In the genomic region with DNA sequence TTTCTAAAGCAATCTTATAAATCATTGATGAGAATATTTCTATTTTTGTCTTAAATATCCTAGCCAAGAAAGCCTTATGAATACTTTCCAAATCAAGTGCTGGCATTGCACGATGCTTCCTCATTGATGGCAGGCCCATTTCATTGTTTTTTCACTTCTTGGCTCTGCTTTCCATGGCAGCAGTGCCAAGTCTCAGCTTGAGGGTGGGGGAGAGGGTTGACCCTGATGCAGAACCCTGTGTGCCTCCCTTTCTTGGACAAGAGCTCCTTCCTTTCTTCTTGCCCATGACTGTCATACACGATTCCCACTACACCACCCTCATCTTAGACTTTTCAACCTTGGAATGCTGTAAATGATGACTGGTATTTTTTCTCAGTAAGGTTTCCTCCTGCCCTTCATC, we compare ENCODE assay signal across 18 cellular contexts. TPM values are rescaled to one million over a fixed set of nuclear protein-coding genes. Genes with fewer than 3 reads are reported as not detected.
DNase-seq lines count a peak whose midpoint lies in the region; ATAC-seq and TF ChIP-seq lines count a peak whose summit lies in the region.
"Had no signal": no experiment of that assay in that cellular context is flagged by ENCODE, and none has a peak within 500 bp of the region (broad histone marks: within the 10 kb centered on the region; RNA-seq: fewer than 3 reads in every experiment).

No MANE protein-coding gene starts in this region.

- TF ChIP-seq CTCF in esophagus muscularis mucosa (IDR thresholded peaks at IDR 0.05): no peak

- no peaks in the 10 kb centered on the region for H3K36me3 ChIP-seq in esophagus muscularis mucosa

- peaks cover 0 to 11% (median 9%) of the 10 kb centered on the region in 4 donors for H3K4me1 ChIP-seq in esophagus muscularis mucosa
- H3K4me1 ChIP-seq: Caco-2 had no signal

- DNase-seq in NCI-H446 (lab: John Stamatoyannopoulos, UW): peak; percentile 17 to 73
- peak; percentile 60 for DNase-seq in esophagus muscularis mucosa (ENCODE audit: extremely low spot score)
- peak; percentile 39 for DNase-seq in pons (ENCODE audit: low spot score)
- no peak for DNase-seq in HuH-7 (ENCODE audit: low spot score)
- DNase-seq: ACHN; Caco-2; CD4-positive, alpha-beta T cell; DMS79 treated with DMSO at 0.1 percent for 48 hours; H7; HFFc6 had no signal

- no peaks in the 10 kb centered on the region for H3K9me3 ChIP-seq in esophagus muscularis mucosa
- H3K9me3 ChIP-seq: Caco-2 had no signal

- ATAC-seq in HG03469 (IDR thresholded peaks at IDR 0.05; ENCODE audit: unreplicated experiment) (no peak), GM19455 (IDR thresholded peaks at IDR 0.05; ENCODE audit: unreplicated experiment) (no peak)
- ATAC-seq: GM12878, GM23338, HCT116 had no signal

- no peak for TF ChIP-seq EP300 in esophagus muscularis mucosa (IDR thresholded peaks at IDR 0.05)

- no peak for TF ChIP-seq POLR2A in esophagus muscularis mucosa (IDR thresholded peaks at IDR 0.05; ENCODE audit: low read depth)

- peaks cover 0 to 37% (median 0%) of the 10 kb centered on the region in 4 donors for H3K27me3 ChIP-seq in esophagus muscularis mucosa

- intact Hi-C loops in esophagus muscularis mucosa (cut with DNase I): no loop called here

- WGBS in esophagus muscularis mucosa: 62% methylated on average over 2 of the region's 2 CpGs

- no peak overlapping the region for H3K27ac ChIP-seq in esophagus muscularis mucosa (replicated peaks in 1 of 4)
- H3K27ac ChIP-seq: C4-2B, KMS-11 had no signal

- H3K4me3 ChIP-seq in esophagus muscularis mucosa: no peak overlapping the region
- H3K4me3 ChIP-seq: GM12878, GM23338 had no signal

RNA-seq across cellular contexts. Expression of a gene that starts 16.7 kb away (rescaled TPM):
- total RNA-seq in esophagus muscularis mucosa: 1 to 10 TPM in 3 of 4 donors, under 1 TPM in 1; 0.86 to 1.8 (median 1.7) TPM
- total RNA-seq: CD4-positive, alpha-beta T cell; GM12878; HFFc6; HT-29 had no signal
